Comparison of ENCODE assay signal across 8 cellular contexts in the genomic region with DNA sequence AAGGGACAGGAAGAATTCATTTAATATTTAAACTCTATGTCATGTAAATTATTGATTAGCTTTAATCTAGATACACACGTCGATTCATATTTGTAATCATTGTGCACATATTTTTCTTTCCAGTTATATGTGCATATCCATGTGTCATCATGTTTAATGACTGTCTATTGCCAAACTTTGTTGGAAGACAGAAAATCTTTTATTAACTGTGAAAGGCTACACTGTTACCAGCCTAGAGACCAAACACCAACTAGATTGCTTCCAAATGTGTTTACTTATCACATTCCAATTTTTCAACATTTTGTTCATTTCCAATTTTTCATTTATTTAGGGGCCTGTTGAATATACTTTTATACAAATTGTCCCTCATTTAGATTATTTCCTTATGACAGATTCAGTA. TPM values are rescaled to one million over a fixed set of nuclear protein-coding genes. Genes with fewer than 3 reads are reported as not detected.
"Had no signal": no experiment of that assay in that cellular context is flagged by ENCODE, and none has a peak within 500 bp of the region (broad histone marks: within the 10 kb centered on the region; RNA-seq: fewer than 3 reads in every experiment).

No MANE protein-coding gene starts in this region.

- DNase-seq: GDM1, GF-D8 had no signal

- H3K4me3 ChIP-seq: GM12878 had no signal

- FAIRE-seq: G401.6, GM12878, GM12891, GM12892, GM18507, GM19239 had no signal

- ATAC-seq: GM12878 had no signal

RNA-seq across cellular contexts. Expression of a gene that starts 43.2 kb away (rescaled TPM):
- polyA plus RNA-seq: GM12878 had no signal
